ENCODE assay signal across 26 cellular contexts in genomic region chr12:50147281-50147680, GRCh38. TPM values are rescaled to one million over a fixed set of nuclear protein-coding genes. Genes with fewer than 3 reads are reported as not detected.
"Had no signal": no experiment of that assay in that cellular context is flagged by ENCODE, and none has a peak within 500 bp of the region (broad histone marks: within the 10 kb centered on the region; RNA-seq: fewer than 3 reads in every experiment).

No MANE protein-coding gene starts in this region.

- H3K27ac ChIP-seq: colonic mucosa, epithelial cell of prostate, esophagus squamous epithelium, gastrocnemius medialis, heart right ventricle, left lung, lower lobe of right lung had no signal

- H3K4me3 ChIP-seq: colonic mucosa, esophagus squamous epithelium, gastrocnemius medialis, heart right ventricle, left lung, lower lobe of right lung, mucosa of descending colon had no signal

- H3K4me1 ChIP-seq: colonic mucosa, left lung had no signal

- FAIRE-seq: endometrium, islet of Langerhans, keratinocyte had no signal

- ATAC-seq: effector memory CD8-positive, alpha-beta T cell; esophagus mucosa; gastrocnemius medialis; heart right ventricle; left cardiac atrium; left lung; left ventricle myocardium superior; lower lobe of right lung; mucosa of descending colon had no signal

- H3K9me3 ChIP-seq: colonic mucosa, esophagus squamous epithelium, gastrocnemius medialis, heart right ventricle, left lung, lower lobe of right lung, mucosa of descending colon had no signal

- DNase-seq: colonic mucosa; cortex of kidney; effector CD8-positive, alpha-beta T cell; effector memory CD8-positive, alpha-beta T cell; endodermal cell; erythroblast; esophagus squamous epithelium; foreskin fibroblast; foreskin melanocyte; gastrocnemius medialis; glutamatergic neuron; head of caudate nucleus; heart right ventricle; hippocampal formation; left cardiac atrium; left lung; left ventricle myocardium superior; lower lobe of right lung; mucosa of descending colon; naive B cell had no signal

- H3K27me3 ChIP-seq: colonic mucosa, esophagus squamous epithelium, gastrocnemius medialis, heart right ventricle, left lung had no signal

- H3K36me3 ChIP-seq: colonic mucosa had no signal

RNA-seq across cellular contexts. Expression of gene GPD1, which starts 43.5 kb away (rescaled TPM):
- total RNA-seq: glomerular endothelial cell had no signal
